28 cellular contexts compared by ENCODE assay signal in the genomic region with DNA sequence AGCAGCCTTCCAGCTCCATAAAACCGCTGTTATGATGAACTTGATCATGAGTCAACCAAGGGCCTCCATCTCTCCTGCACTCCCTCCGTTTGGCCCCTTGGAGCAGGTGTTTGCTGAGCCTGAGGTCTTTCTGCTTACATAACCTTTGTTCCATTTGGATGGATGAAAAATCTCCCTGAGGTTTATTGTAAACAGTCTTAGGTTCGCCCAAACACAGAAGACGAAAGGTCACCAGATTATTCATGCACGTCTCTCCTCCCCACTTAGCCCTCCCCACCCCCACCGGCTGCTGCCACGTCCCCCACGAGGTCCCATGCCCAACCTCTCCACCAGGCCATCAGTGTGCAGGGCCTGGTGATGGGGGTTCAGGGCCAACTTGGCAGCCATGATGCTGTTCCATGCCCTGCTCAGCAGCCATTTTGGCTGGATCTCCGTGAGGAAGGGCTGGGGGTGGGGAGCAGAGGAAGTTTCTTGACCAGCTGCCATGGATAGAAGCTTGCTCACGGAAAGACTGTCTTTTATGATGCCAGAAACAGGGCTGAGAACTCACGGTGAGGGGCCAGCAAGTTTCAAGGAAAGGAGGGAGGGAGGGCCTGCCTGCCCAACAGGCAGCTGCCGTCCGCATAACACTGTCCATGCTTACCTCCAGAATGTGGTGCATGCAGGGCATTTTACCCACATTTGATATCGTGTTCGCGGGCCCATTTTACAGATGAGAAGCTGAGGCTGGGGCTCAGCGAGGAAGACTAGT. TPM values are rescaled to one million over a fixed set of nuclear protein-coding genes. Genes with fewer than 3 reads are reported as not detected.
DNase-seq lines count a peak whose midpoint lies in the region; ATAC-seq and TF ChIP-seq lines count a peak whose summit lies in the region.
"Had no signal": no experiment of that assay in that cellular context is flagged by ENCODE, and none has a peak within 500 bp of the region (broad histone marks: within the 10 kb centered on the region; RNA-seq: fewer than 3 reads in every experiment).

No MANE protein-coding gene starts in this region.

- H3K79me1 ChIP-seq in neuronal stem cell (ENCODE audit: low read depth, low read length), result no peaks in the 10 kb centered on the region

- no peak overlapping the region for H3K18ac ChIP-seq in neuronal stem cell (ENCODE audit: low read length)

- H3K4me3 ChIP-seq in fibroblast of mammary gland (ENCODE audit: control insufficient read depth, low read depth, low read length) (no peak overlapping the region), neuronal stem cell (ENCODE audit: low read length in 2 of 2) (no peak overlapping the region)
- H3K4me3 ChIP-seq: adrenal gland, coronary artery, upper lobe of right lung had no signal

- H2BK12ac ChIP-seq in neuronal stem cell (ENCODE audit: low read length), result no peak overlapping the region

- no peak overlapping the region for H2AFZ ChIP-seq in neuronal stem cell (ENCODE audit: low read length)

- H3K9ac ChIP-seq in neuronal stem cell (ENCODE audit: low read depth, low read length, poor library complexity), result no peak overlapping the region

- peaks cover 0 to 21% (median 0%) of the 10 kb centered on the region in 3 experiments for H3K27me3 ChIP-seq in neuronal stem cell (ENCODE audit: control insufficient read depth in 3 of 3, insufficient read depth in 3 of 3, low read depth in 1 of 3, low read length in 3 of 3)

- no peak overlapping the region for H3K14ac ChIP-seq in neuronal stem cell (ENCODE audit: low read length)

- no peak overlapping the region for H2BK120ac ChIP-seq in neuronal stem cell (ENCODE audit: low read depth, low read length)

- H2BK15ac ChIP-seq in neuronal stem cell (ENCODE audit: low read length), result no peak overlapping the region

- TF ChIP-seq CTCF in fibroblast of mammary gland (conservative IDR thresholded peaks at IDR 0.05; ENCODE audit: control insufficient read depth, insufficient read depth, low read depth, low read length), result no peak

- H4K91ac ChIP-seq in neuronal stem cell (ENCODE audit: low read depth, low read length, poor library complexity), result no peak overlapping the region

- H3K36me3 ChIP-seq in neuronal stem cell (replicated peaks in 1 of 2; ENCODE audit: control insufficient read depth in 2 of 2, insufficient read depth in 2 of 2, low read length in 2 of 2), result no peaks in the 10 kb centered on the region
- H3K36me3 ChIP-seq: adrenal gland, upper lobe of right lung had no signal

- no peaks in the 10 kb centered on the region for H3K4me1 ChIP-seq in neuronal stem cell (ENCODE audit: control insufficient read depth in 2 of 2, insufficient read depth in 1 of 2, low read depth in 1 of 2, low read length in 2 of 2)
- H3K4me1 ChIP-seq: adrenal gland, upper lobe of right lung had no signal

- H2AK5ac ChIP-seq in neuronal stem cell (ENCODE audit: low read depth, low read length), result no peak overlapping the region

- H3K9me3 ChIP-seq in neuronal stem cell (replicated peaks in 1 of 2; ENCODE audit: control insufficient read depth in 2 of 2, insufficient read depth in 1 of 2, low read depth in 1 of 2, low read length in 2 of 2), result peaks cover 3% of the 10 kb centered on the region in 2 donors
- H3K9me3 ChIP-seq: adrenal gland, upper lobe of right lung had no signal

- H3K23ac ChIP-seq in neuronal stem cell (ENCODE audit: low read depth, low read length, poor library complexity), result no peak overlapping the region

- no peak for ATAC-seq in GM21737 (IDR thresholded peaks at IDR 0.05; ENCODE audit: unreplicated experiment)
- ATAC-seq in GM19467 (IDR thresholded peaks at IDR 0.05; ENCODE audit: unreplicated experiment), result no peak
- ATAC-seq: activated T-cell treated with anti-CD3 and anti-CD28 coated beads, Interleukin-2, amount 50 U/mL, for 72 hours; PC-3; right cardiac atrium; stimulated activated effector memory CD8-positive, alpha-beta T cell treated with anti-CD3 and anti-CD28 coated beads, Interleukin-12 subunit alpha, Interleukin-12 subunit beta, amount 100 ng/mL, for 72 hours; upper lobe of right lung; WTC11 had no signal

- H2BK5ac ChIP-seq in neuronal stem cell (ENCODE audit: low read length), result no peak overlapping the region

- H3K4ac ChIP-seq in neuronal stem cell (ENCODE audit: low read length), result no peak overlapping the region

- H4K8ac ChIP-seq in neuronal stem cell (ENCODE audit: low read depth, low read length), result peak overlapping the region; percentile 56

- no peak overlapping the region for H3K4me2 ChIP-seq in neuronal stem cell (ENCODE audit: insufficient read depth, low read length, poor library complexity, severe bottlenecking)

- no peak overlapping the region for H3K27ac ChIP-seq in neuronal stem cell (replicated peaks; ENCODE audit: low read length)
- H3K27ac ChIP-seq: adrenal gland, coronary artery, upper lobe of right lung had no signal

- WGBS in neuronal stem cell (ENCODE audit: extremely low coverage in 2 of 2, insufficient read length in 2 of 2, insufficient replicate concordance in 1 of 2), 2 donors, result no CpG with 5 or more reads among the region's 17 CpGs

- DNase-seq in H4 (ENCODE audit: low spot score), result peak; percentile 99
- DNase-seq in T1000 (lab: John Stamatoyannopoulos, UW), result peak; percentile 76
- DNase-seq in fibroblast of mammary gland (ENCODE audit: low read depth), result peak; percentile 72
- DNase-seq in neuronal stem cell (ENCODE audit: low spot score), result no peak
- DNase-seq in NCI-H2107 treated with DMSO at 0.1 percent for 48 hours (lab: John Stamatoyannopoulos, UW; ENCODE audit: unreplicated experiment), result no peak
- no peak for DNase-seq in stimulated activated CD4-positive, alpha-beta T cell treated with anti-CD3 and anti-CD28 coated beads, Interleukin-1b, Interleukin-23, amount 100 ng/mL, for 48 hours
- DNase-seq: activated CD4-positive, alpha-beta T cell treated with anti-CD3 and anti-CD28 coated beads, Interleukin-2, amount 10 ng/mL, durations not matched to agents 7 days and 5 days; activated naive CD4-positive, alpha-beta T cell treated with Interleukin-2 at 50 U/mL for 16 hours; activated T-cell treated with anti-CD3 and anti-CD28 coated beads, Interleukin-2, amount 50 U/mL, for 72 hours; adrenal gland; effector memory CD4-positive, alpha-beta T cell; erythroblast; MV-4-11; NCI-H1694; NCI-H2171; NCI-H524; PC-3; right cardiac atrium; SHP77; stimulated activated CD4-positive, alpha-beta T cell treated with anti-CD3 and anti-CD28 coated beads, Interleukin-4, amount 100 ng/mL, for 1 hour; upper lobe of right lung had no signal

RNA-seq across cellular contexts. Expression of a gene that starts 47.8 kb away (rescaled TPM):
- 12.3 and 20.2 TPM in 2 replicates for total RNA-seq in H4 (2014; rRNA removed; shearing (Covaris generic))
- polyA plus RNA-seq in neuronal stem cell (2013, experiment 1 of 2), result 0.01 TPM
- not detected for polyA plus RNA-seq in neuronal stem cell (2013, experiment 2 of 2)
- total RNA-seq: activated CD4-positive, alpha-beta T cell treated with anti-CD3 and anti-CD28 coated beads, Interleukin-2, amount 10 ng/mL, durations not matched to agents 7 days and 5 days; activated T-cell treated with anti-CD3 and anti-CD28 coated beads, Interleukin-2, amount 50 U/mL, for 72 hours; PC-3; WTC11 had no signal
- polyA plus RNA-seq: keratinocyte, neural cell had no signal

Comparison
In these comparisons a context has a peak if more than half of its experiments do, and no peak if none do; other contexts are left out.
1. DNase-seq: peak in H4 (single experiment), T1000 (single experiment) and fibroblast of mammary gland (single experiment); none in neuronal stem cell (single experiment), NCI-H2107 treated with DMSO at 0.1 percent for 48 hours (single experiment) and stimulated activated CD4-positive, alpha-beta T cell treated with anti-CD3 and anti-CD28 coated beads, Interleukin-1b, Interleukin-23, amount 100 ng/mL, for 48 hours (single experiment).